In the genomic region with DNA sequence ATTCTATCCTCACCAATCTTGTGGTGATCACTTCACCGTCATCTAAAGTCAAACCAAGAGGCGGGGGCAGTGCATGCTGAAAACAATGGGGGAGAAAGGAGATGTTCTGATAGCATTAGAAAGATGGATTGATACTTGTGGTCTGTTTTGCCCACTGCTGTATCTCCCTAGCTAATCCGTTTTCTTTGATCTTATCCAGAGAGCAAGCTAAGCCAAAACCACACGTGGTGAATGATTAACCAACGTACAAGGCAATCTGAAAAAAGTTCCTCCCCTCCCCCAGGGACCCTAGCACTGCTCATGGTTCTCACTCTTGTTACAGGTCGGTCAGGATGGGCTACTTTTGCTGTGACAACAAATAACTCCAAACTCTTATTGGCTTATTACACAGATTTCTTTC, we compare ENCODE assay signal across 14 cellular contexts. TPM values are rescaled to one million over a fixed set of nuclear protein-coding genes. Genes with fewer than 3 reads are reported as not detected.
DNase-seq lines count a peak whose midpoint lies in the region; ATAC-seq, FAIRE-seq and TF ChIP-seq lines count a peak whose summit lies in the region.
"Had no signal": no experiment of that assay in that cellular context is flagged by ENCODE, and none has a peak within 500 bp of the region (broad histone marks: within the 10 kb centered on the region; RNA-seq: fewer than 3 reads in every experiment).

No MANE protein-coding gene starts in this region.

- H3K27ac ChIP-seq in A549, result no peak overlapping the region
- H3K27ac ChIP-seq in right lobe of liver, result peak overlapping the region in 1 of 3 donors; percentile 65
- no peak overlapping the region for H3K27ac ChIP-seq in colonic mucosa
- H3K27ac ChIP-seq: ovary had no signal

- no peak for FAIRE-seq in A549 (lab: Jason Lieb, UNC)

- DNase-seq in A549 (ENCODE audit: low read depth in 1 of 2, low spot score in 1 of 2), result no peak
- DNase-seq in DMS53 treated with DMSO at 0.1 percent for 48 hours (lab: John Stamatoyannopoulos, UW; ENCODE audit: unreplicated experiment), result peak; percentile 67
- no peak for DNase-seq in T-helper 17 cell
- peak in 1 of 3 donors; percentile 57 for DNase-seq in right lobe of liver
- no peak for DNase-seq in colonic mucosa
- no peak for DNase-seq in SKM-1 (lab: John Stamatoyannopoulos, UW; ENCODE audit: unreplicated experiment)
- DNase-seq in BE2C, result no peak
- DNase-seq in AML-193 (lab: John Stamatoyannopoulos, UW), result no peak
- DNase-seq: activated gamma-delta T cell; central memory CD4-positive, alpha-beta T cell; MV-4-11; ovary had no signal

- ATAC-seq in A549, result no peak
- peak; percentile 46 for ATAC-seq in T-helper 17 cell
- peak; percentile 66 to 89 (median 76) for ATAC-seq in right lobe of liver
- ATAC-seq: esophagus mucosa had no signal

- no peaks in the 10 kb centered on the region for H3K36me3 ChIP-seq in right lobe of liver
- H3K36me3 ChIP-seq in colonic mucosa, result no peaks in the 10 kb centered on the region
- H3K36me3 ChIP-seq in BE2C, result no peaks in the 10 kb centered on the region
- H3K36me3 ChIP-seq: ovary had no signal

- no peak for TF ChIP-seq EP300 in A549 (IDR thresholded peaks at IDR 0.05)

- 19% methylated on average over 6 of the region's 6 CpGs for WGBS in A549 (ENCODE audit: missing lambda C conversion rate)
- 17% methylated on average over 6 of the region's 6 CpGs for WGBS in right lobe of liver (ENCODE audit: insufficient coverage, low coverage, low lambda C conversion rate, missing lambda C conversion rate)

- H3K4me1 ChIP-seq in A549 (peaks cover 10% of the 10 kb centered on the region; the same call in 1 of the 3 replicates), right lobe of liver (peaks cover 0 to 39% (median 2%) of the 10 kb centered on the region in 4 donors), colonic mucosa (no peaks in the 10 kb centered on the region), BE2C (0 out of 2 replicates have a peak, but pooled peaks cover 3% of the 10 kb centered on the region)

- peaks cover 10% of the 10 kb centered on the region for H3K4me1 Mint-ChIP-seq in T-helper 17 cell

- no peaks in the 10 kb centered on the region for H3K36me3 Mint-ChIP-seq in T-helper 17 cell (ENCODE audit: low read depth)

- no peak overlapping the region for H3K4me3 Mint-ChIP-seq in T-helper 17 cell

- no peak overlapping the region for H3K4me3 ChIP-seq in A549
- peak overlapping the region in 1 of 3 donors; percentile 15 for H3K4me3 ChIP-seq in right lobe of liver
- no peak overlapping the region for H3K4me3 ChIP-seq in colonic mucosa
- no peak overlapping the region for H3K4me3 ChIP-seq in BE2C (ENCODE audit: low read depth, low read length)
- H3K4me3 ChIP-seq: ovary had no signal

- H3K9me3 ChIP-seq in A549 (no peaks in the 10 kb centered on the region), T-helper 17 cell (ENCODE audit: control insufficient read depth, low read length, poor library complexity, severe bottlenecking) (peaks cover under 1% of the 10 kb centered on the region), right lobe of liver (peaks cover 0 to 1% (median 0%) of the 10 kb centered on the region in 4 donors), colonic mucosa (no peaks in the 10 kb centered on the region), BE2C (no peaks in the 10 kb centered on the region)

- H3K9ac ChIP-seq in colonic mucosa (ENCODE audit: low read depth in 2 of 2, low read length in 2 of 2), result no peak overlapping the region

- CTCF ChIA-PET in A549 (lab: Yijun Ruan, JAX), result interaction anchor here (0.7 to 3.5 kb wide), 3 partner anchors 134 to 164 kb away, joined by 3 to 16 read pairs (median 5); no protein-coding TSS in a partner anchor

- TF ChIP-seq RAD21 in A549 (conservative IDR thresholded peaks at IDR 0.05 in 1 of 2, IDR thresholded peaks at IDR 0.05 in 1 of 2), result no peak

- POLR2A ChIA-PET in A549 (lab: Yijun Ruan, JAX), result no interaction called here

- H3K27me3 ChIP-seq in right lobe of liver (no peaks in the 10 kb centered on the region), colonic mucosa (peaks cover 2% of the 10 kb centered on the region), BE2C (no peaks in the 10 kb centered on the region)
- H3K27me3 ChIP-seq: ovary had no signal

- H3K4me2 ChIP-seq in A549, result peak overlapping the region; percentile 39; the same call in 1 of the 3 replicates

- TF ChIP-seq CTCF in A549 (IDR thresholded peaks at IDR 0.05), result no peak
- TF ChIP-seq CTCF in right lobe of liver (IDR thresholded peaks at IDR 0.05), result no peak
- no peak for TF ChIP-seq CTCF in colonic mucosa (IDR thresholded peaks at IDR 0.05)
- no peak for TF ChIP-seq CTCF in BE2C (IDR thresholded peaks at IDR 0.05; ENCODE audit: low read depth, low read length)

- peak overlapping the region; percentile 8 for H3K27ac Mint-ChIP-seq in T-helper 17 cell

- TF ChIP-seq POLR2A in A549 (IDR thresholded peaks at IDR 0.05; ENCODE audit: low read length) (no peak), right lobe of liver (IDR thresholded peaks at IDR 0.05) (no peak)

- intact Hi-C loops in right lobe of liver (cut with DNase I) (no loop called here), colonic mucosa (cut with DNase I) (loop anchor here (10.0 kb wide), 1 partner anchor 672 kb away; no protein-coding TSS in a partner anchor)

- H3K27me3 Mint-ChIP-seq in T-helper 17 cell, result peaks cover 33% of the 10 kb centered on the region

TF ChIP-seq in A549, 52 proteins besides CTCF, POLR2A, EP300 and RAD21:
- TF ChIP-seq NR3C1 (IDR thresholded peaks at IDR 0.05) (no peak), EHF (CRISPR knock-in tag; IDR thresholded peaks at IDR 0.05) (no peak), NFE2L2 (conservative IDR thresholded peaks at IDR 0.05; ENCODE audit: low read length) (no peak), JUN (IDR thresholded peaks at IDR 0.05) (no peak), CBX2 (IDR thresholded peaks at IDR 0.05; ENCODE audit: borderline replicate concordance, low read depth) (no peak), POLR2AphosphoS2 (conservative IDR thresholded peaks at IDR 0.05; ENCODE audit: low read length) (no peak), MYC (IDR thresholded peaks at IDR 0.05; ENCODE audit: borderline replicate concordance, low read length) (no peak), RCOR1 (IDR thresholded peaks at IDR 0.05; ENCODE audit: low read depth, low read length) (no peak), CBX8 (IDR thresholded peaks at IDR 0.05) (no peak), HEYL (CRISPR knock-in tag; IDR thresholded peaks at IDR 0.05) (no peak), GATA3 (IDR thresholded peaks at IDR 0.05; ENCODE audit: borderline replicate concordance) (no peak), HOXB5 (CRISPR knock-in tag; IDR thresholded peaks at IDR 0.05) (no peak), TP53 (CRISPR knock-in tag; IDR thresholded peaks at IDR 0.05) (no peak)
- TF ChIP-seq, protein P1, sequence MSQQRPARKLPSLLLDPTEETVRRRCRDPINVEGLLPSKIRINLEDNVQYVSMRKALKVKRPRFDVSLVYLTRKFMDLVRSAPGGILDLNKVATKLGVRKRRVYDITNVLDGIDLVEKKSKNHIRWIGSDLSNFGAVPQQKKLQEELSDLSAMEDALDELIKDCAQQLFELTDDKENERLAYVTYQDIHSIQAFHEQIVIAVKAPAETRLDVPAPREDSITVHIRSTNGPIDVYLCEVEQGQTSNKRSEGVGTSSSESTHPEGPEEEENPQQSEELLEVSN (IDR thresholded peaks at IDR 0.05; ENCODE audit: borderline replicate concordance, low read depth), result no peak
- TF ChIP-seq, protein P2, sequence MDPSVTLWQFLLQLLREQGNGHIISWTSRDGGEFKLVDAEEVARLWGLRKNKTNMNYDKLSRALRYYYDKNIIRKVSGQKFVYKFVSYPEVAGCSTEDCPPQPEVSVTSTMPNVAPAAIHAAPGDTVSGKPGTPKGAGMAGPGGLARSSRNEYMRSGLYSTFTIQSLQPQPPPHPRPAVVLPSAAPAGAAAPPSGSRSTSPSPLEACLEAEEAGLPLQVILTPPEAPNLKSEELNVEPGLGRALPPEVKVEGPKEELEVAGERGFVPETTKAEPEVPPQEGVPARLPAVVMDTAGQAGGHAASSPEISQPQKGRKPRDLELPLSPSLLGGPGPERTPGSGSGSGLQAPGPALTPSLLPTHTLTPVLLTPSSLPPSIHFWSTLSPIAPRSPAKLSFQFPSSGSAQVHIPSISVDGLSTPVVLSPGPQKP (IDR thresholded peaks at IDR 0.05; ENCODE audit: low read depth, low read length), result no peak
- TF ChIP-seq, protein P3, sequence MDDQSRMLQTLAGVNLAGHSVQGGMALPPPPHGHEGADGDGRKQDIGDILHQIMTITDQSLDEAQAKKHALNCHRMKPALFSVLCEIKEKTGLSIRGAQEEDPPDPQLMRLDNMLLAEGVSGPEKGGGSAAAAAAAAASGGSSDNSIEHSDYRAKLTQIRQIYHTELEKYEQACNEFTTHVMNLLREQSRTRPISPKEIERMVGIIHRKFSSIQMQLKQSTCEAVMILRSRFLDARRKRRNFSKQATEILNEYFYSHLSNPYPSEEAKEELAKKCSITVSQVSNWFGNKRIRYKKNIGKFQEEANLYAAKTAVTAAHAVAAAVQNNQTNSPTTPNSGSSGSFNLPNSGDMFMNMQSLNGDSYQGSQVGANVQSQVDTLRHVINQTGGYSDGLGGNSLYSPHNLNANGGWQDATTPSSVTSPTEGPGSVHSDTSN (IDR thresholded peaks at IDR 0.05), result no peak
- TF ChIP-seq, protein P4, sequence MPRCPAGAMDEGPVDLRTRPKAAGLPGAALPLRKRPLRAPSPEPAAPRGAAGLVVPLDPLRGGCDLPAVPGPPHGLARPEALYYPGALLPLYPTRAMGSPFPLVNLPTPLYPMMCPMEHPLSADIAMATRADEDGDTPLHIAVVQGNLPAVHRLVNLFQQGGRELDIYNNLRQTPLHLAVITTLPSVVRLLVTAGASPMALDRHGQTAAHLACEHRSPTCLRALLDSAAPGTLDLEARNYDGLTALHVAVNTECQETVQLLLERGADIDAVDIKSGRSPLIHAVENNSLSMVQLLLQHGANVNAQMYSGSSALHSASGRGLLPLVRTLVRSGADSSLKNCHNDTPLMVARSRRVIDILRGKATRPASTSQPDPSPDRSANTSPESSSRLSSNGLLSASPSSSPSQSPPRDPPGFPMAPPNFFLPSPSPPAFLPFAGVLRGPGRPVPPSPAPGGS (IDR thresholded peaks at IDR 0.05), result no peak

RNA-seq across cellular contexts. Expression of a gene that starts 11.8 kb away (rescaled TPM):
- polyA plus RNA-seq in A549 (2011; rRNA removed) (not detected in 2 replicates), A549 (2017; fragmentation: RNase III; extraction: RNeasy Plus Mini Kit Qiagen cat#74134 plus additional on column Dnase treatment) (not detected in 3 replicates)
- polyA plus RNA-seq in A549 (2012; cell fraction: cytosol; rRNA removed), result not detected in 2 replicates
- polyA plus RNA-seq in A549 (2012; cell fraction: nucleus; rRNA removed), result not detected in 2 replicates
- polyA minus RNA-seq in A549 (2011; rRNA and poly(A)+ RNA removed), result 0.12 TPM in 1 of 2 replicates, not detected in the other
- total RNA-seq in T-helper 17 cell (not detected), right lobe of liver (not detected), colonic mucosa (not detected)
- not detected for polyA plus RNA-seq in BE2C (2012; ENCODE audit: insufficient read depth, insufficient read length, low read depth)
- total RNA-seq: esophagus mucosa, mesenteric fat pad, ovary had no signal

Comparison
In these comparisons a context has a peak if more than half of its experiments do, and no peak if none do; other contexts are left out.
1. ATAC-seq: peak in T-helper 17 cell (single experiment) and right lobe of liver (4 of 4); none in A549 (0 of 2).